ENCODE assay signal across 22 cellular contexts in the genomic region with DNA sequence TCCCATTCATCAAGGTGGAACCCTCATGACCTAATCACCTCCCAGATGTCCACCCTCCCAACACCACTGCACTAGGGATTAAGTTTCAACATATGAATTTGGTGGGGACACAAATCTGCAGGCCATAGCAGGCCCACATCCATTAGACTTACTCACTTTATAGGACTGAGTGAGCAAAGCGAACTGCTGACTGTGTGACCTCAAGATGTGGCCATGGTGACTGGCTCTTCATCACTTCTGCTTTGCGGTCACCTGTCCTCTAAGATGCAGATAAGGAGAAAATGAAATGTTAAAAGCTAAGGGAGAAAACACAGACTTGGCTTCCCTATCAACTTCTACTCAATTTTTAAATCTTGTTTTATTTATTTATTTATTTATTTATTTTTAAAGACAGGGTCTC.
"Had no signal": no experiment of that assay in that cellular context is flagged by ENCODE, and none has a peak within 500 bp of the region (broad histone marks: within the 10 kb centered on the region; RNA-seq: fewer than 3 reads in every experiment).

No MANE protein-coding gene starts in this region.

- DNase-seq: activated CD4-positive, alpha-beta T cell treated with anti-CD3 and anti-CD28 coated beads for 1 hour; activated CD4-positive, alpha-beta T cell treated with anti-CD3 and anti-CD28 coated beads, Interleukin-2, amount 10 ng/mL, durations not matched to agents 24 days and 14 days; activated CD4-positive, alpha-beta T cell treated with anti-CD3 and anti-CD28 coated beads, Interleukin-2, amount 50 U/mL, for 48 hours; activated CD8-positive, alpha-beta memory T cell treated with anti-CD3 and anti-CD28 coated beads for 24 hours; activated effector memory CD4-positive, alpha-beta T cell treated with anti-CD3 and anti-CD28 coated beads, Interleukin-2, amount 50 U/mL, for 16 hours; activated naive CD4-positive, alpha-beta T cell treated with Interleukin-2 at 50 U/mL for 16 hours; activated naive CD8-positive, alpha-beta T cell treated with anti-CD3 and anti-CD28 coated beads, Interleukin-2, amount 50 U/mL, for 24 hours; activated T-cell treated with anti-CD3 and anti-CD28 coated beads, Interleukin-2, amount 50 U/mL, for 4 hours; amniotic stem cell; body of pancreas; central memory CD4-positive, alpha-beta T cell; Kasumi-1; KBM-7; NCI-H1105 treated with DMSO at 0.1 percent for 48 hours; NCI-H1436 treated with DMSO at 0.1 percent for 48 hours; NCI-H187; NCI-H2081; NCI-H510A treated with DMSO at 0.1 percent for 48 hours; NCI-H69; NK-92 treated with Interleukin-12 subunit alpha and Interleukin-12 subunit beta, amount 100 ng/mL, for 24 hours; OCI-M1; SHP77 treated with DMSO at 0.1 percent for 48 hours had no signal
